ENCODE assay signal across 31 cellular contexts in genomic region chr15:81608309-81608829, GRCh38.
"Had no signal": no experiment of that assay in that cellular context is flagged by ENCODE, and none has a peak within 500 bp of the region (broad histone marks: within the 10 kb centered on the region; RNA-seq: fewer than 3 reads in every experiment).

No MANE protein-coding gene starts in this region.

- H3K27ac Mint-ChIP-seq: activated CD4-positive, alpha-beta memory T cell treated with anti-CD3 and anti-CD28 coated beads, Interleukin-2, amount 10 ng/mL, durations not matched to agents 7 days and 5 days; activated CD4-positive, alpha-beta T cell treated with anti-CD3 and anti-CD28 coated beads, Interleukin-2, amount 10 ng/mL, durations not matched to agents 7 days and 5 days; activated naive CD4-positive, alpha-beta T cell treated with anti-CD3 and anti-CD28 coated beads, Interleukin-2, amount 10 ng/mL, durations not matched to agents 7 days and 5 days; activated naive CD4-positive, alpha-beta T cell treated with anti-CD3 and anti-CD28 coated beads, Interleukin-2, amount 50 U/mL, for 72 hours; activated naive CD8-positive, alpha-beta T cell treated with anti-CD3 and anti-CD28 coated beads, Interleukin-2, amount 10 ng/mL, durations not matched to agents 7 days and 5 days; activated T-cell treated with anti-CD3 and anti-CD28 coated beads, Interleukin-2, amount 50 U/mL, for 24 hours; activated T-cell treated with anti-CD3 and anti-CD28 coated beads, Interleukin-2, amount 50 U/mL, for 72 hours; T-helper 17 cell; T-helper 2 cell treated with Interferon-gamma antibody and Interleukin-4, amounts not matched to agents 5 μg/mL and 100 μg/mL, for 36 hours had no signal

- H3K4me3 Mint-ChIP-seq: activated CD4-positive, alpha-beta memory T cell treated with anti-CD3 and anti-CD28 coated beads, Interleukin-2, amount 10 ng/mL, durations not matched to agents 7 days and 5 days; activated CD4-positive, alpha-beta T cell treated with anti-CD3 and anti-CD28 coated beads, Interleukin-2, amount 10 ng/mL, durations not matched to agents 7 days and 5 days; activated naive CD4-positive, alpha-beta T cell treated with anti-CD3 and anti-CD28 coated beads, Interleukin-2, amount 10 ng/mL, durations not matched to agents 7 days and 5 days; activated naive CD8-positive, alpha-beta T cell treated with anti-CD3 and anti-CD28 coated beads, Interleukin-2, amount 10 ng/mL, durations not matched to agents 7 days and 5 days; activated T-cell treated with anti-CD3 and anti-CD28 coated beads, Interleukin-2, amount 50 U/mL, for 24 hours; activated T-cell treated with anti-CD3 and anti-CD28 coated beads, Interleukin-2, amount 50 U/mL, for 72 hours; brain; T-helper 17 cell; T-helper 2 cell treated with Interferon-gamma antibody and Interleukin-4, amounts not matched to agents 5 μg/mL and 100 μg/mL, for 36 hours had no signal

- H3K27me3 ChIP-seq: ascending aorta, breast epithelium, cardiac muscle cell, colonic mucosa had no signal

- H3K36me3 ChIP-seq: ascending aorta, breast epithelium, cardiac muscle cell, colonic mucosa, WERI-Rb-1 had no signal

- H3K4me3 ChIP-seq: ascending aorta, breast epithelium, cardiac muscle cell, colonic mucosa had no signal

- H3K27me3 Mint-ChIP-seq: activated naive CD8-positive, alpha-beta T cell treated with anti-CD3 and anti-CD28 coated beads, Interleukin-2, amount 10 ng/mL, durations not matched to agents 7 days and 5 days had no signal

- H3K27ac ChIP-seq: ascending aorta, breast epithelium, cardiac muscle cell, colonic mucosa, WERI-Rb-1 had no signal

- DNase-seq: activated CD4-positive, alpha-beta memory T cell treated with anti-CD3 and anti-CD28 coated beads, Interleukin-2, amount 10 ng/mL, durations not matched to agents 7 days and 5 days; activated CD4-positive, alpha-beta T cell treated with anti-CD3 and anti-CD28 coated beads for 1 hour; activated CD4-positive, alpha-beta T cell treated with anti-CD3 and anti-CD28 coated beads for 4 hours; activated CD4-positive, alpha-beta T cell treated with anti-CD3 and anti-CD28 coated beads, Interleukin-2, amount 10 ng/mL, durations not matched to agents 7 days and 5 days; activated CD4-positive, alpha-beta T cell treated with anti-CD3 and anti-CD28 coated beads, Interleukin-2, amount 50 U/mL, for 4 hours; activated CD4-positive, CD25-positive, alpha-beta regulatory T cell; activated CD8-positive, alpha-beta memory T cell treated with anti-CD3 and anti-CD28 coated beads, Interleukin-2, amount 50 U/mL, for 48 hours; activated gamma-delta T cell; activated naive CD4-positive, alpha-beta T cell; activated naive CD4-positive, alpha-beta T cell treated with anti-CD3 and anti-CD28 coated beads, Interleukin-2, amount 10 ng/mL, durations not matched to agents 7 days and 5 days; activated naive CD8-positive, alpha-beta T cell treated with anti-CD3 and anti-CD28 coated beads, Interleukin-2, amount 10 ng/mL, durations not matched to agents 7 days and 5 days; activated T-cell treated with anti-CD3 and anti-CD28 coated beads for 4 hours; activated T-cell treated with anti-CD3 and anti-CD28 coated beads, Interleukin-2, amount 50 U/mL, for 24 hours; activated T-cell treated with anti-CD3 and anti-CD28 coated beads, Interleukin-2, amount 50 U/mL, for 72 hours; central memory CD4-positive, alpha-beta T cell; cerebellar nuclear complex; colonic mucosa; effector CD8-positive, alpha-beta T cell; foreskin fibroblast; head of caudate nucleus; T-helper 1 cell; T-helper 17 cell; T1000; WERI-Rb-1 had no signal

- H3K9me3 ChIP-seq: ascending aorta, breast epithelium, colonic mucosa had no signal

- H3K9me3 Mint-ChIP-seq: activated CD4-positive, alpha-beta memory T cell treated with anti-CD3 and anti-CD28 coated beads, Interleukin-2, amount 10 ng/mL, durations not matched to agents 7 days and 5 days; activated CD4-positive, alpha-beta T cell treated with anti-CD3 and anti-CD28 coated beads, Interleukin-2, amount 10 ng/mL, durations not matched to agents 7 days and 5 days; activated naive CD4-positive, alpha-beta T cell treated with anti-CD3 and anti-CD28 coated beads, Interleukin-2, amount 10 ng/mL, durations not matched to agents 7 days and 5 days; activated naive CD4-positive, alpha-beta T cell treated with anti-CD3 and anti-CD28 coated beads, Interleukin-2, amount 50 U/mL, for 72 hours; activated naive CD8-positive, alpha-beta T cell treated with anti-CD3 and anti-CD28 coated beads, Interleukin-2, amount 10 ng/mL, durations not matched to agents 7 days and 5 days; activated T-cell treated with anti-CD3 and anti-CD28 coated beads, Interleukin-2, amount 50 U/mL, for 24 hours; activated T-cell treated with anti-CD3 and anti-CD28 coated beads, Interleukin-2, amount 50 U/mL, for 72 hours; T-helper 2 cell treated with Interferon-gamma antibody and Interleukin-4, amounts not matched to agents 5 μg/mL and 100 μg/mL, for 36 hours had no signal

- H3K4me1 ChIP-seq: ascending aorta, breast epithelium, colonic mucosa had no signal

- H3K4me1 Mint-ChIP-seq: activated CD4-positive, alpha-beta memory T cell treated with anti-CD3 and anti-CD28 coated beads, Interleukin-2, amount 10 ng/mL, durations not matched to agents 7 days and 5 days; activated CD4-positive, alpha-beta T cell treated with anti-CD3 and anti-CD28 coated beads, Interleukin-2, amount 10 ng/mL, durations not matched to agents 7 days and 5 days; activated naive CD4-positive, alpha-beta T cell treated with anti-CD3 and anti-CD28 coated beads, Interleukin-2, amount 10 ng/mL, durations not matched to agents 7 days and 5 days; activated naive CD8-positive, alpha-beta T cell treated with anti-CD3 and anti-CD28 coated beads, Interleukin-2, amount 10 ng/mL, durations not matched to agents 7 days and 5 days had no signal

- H3K36me3 Mint-ChIP-seq: activated naive CD4-positive, alpha-beta T cell treated with anti-CD3 and anti-CD28 coated beads, Interleukin-2, amount 10 ng/mL, durations not matched to agents 7 days and 5 days; activated naive CD4-positive, alpha-beta T cell treated with anti-CD3 and anti-CD28 coated beads, Interleukin-2, amount 50 U/mL, for 72 hours; activated naive CD8-positive, alpha-beta T cell treated with anti-CD3 and anti-CD28 coated beads, Interleukin-2, amount 10 ng/mL, durations not matched to agents 7 days and 5 days; brain had no signal

- ATAC-seq: activated naive CD4-positive, alpha-beta T cell treated with anti-CD3 and anti-CD28 coated beads, Interleukin-2, amount 50 U/mL, for 72 hours; activated T-cell treated with anti-CD3 and anti-CD28 coated beads, Interleukin-2, amount 50 U/mL, for 72 hours; esophagus mucosa; T-helper 17 cell had no signal
